20 cellular contexts compared by ENCODE assay signal in genomic region chrX:111010151-111010550, GRCh38.
"Had no signal": no experiment of that assay in that cellular context is flagged by ENCODE, and none has a peak within 500 bp of the region (broad histone marks: within the 10 kb centered on the region; RNA-seq: fewer than 3 reads in every experiment).

No MANE protein-coding gene starts in this region.

- H3K4me3 ChIP-seq: cardiac muscle cell had no signal

- H3K27me3 ChIP-seq: brain microvascular endothelial cell, cardiac muscle cell had no signal

- H3K36me3 ChIP-seq: brain microvascular endothelial cell, cardiac muscle cell, WERI-Rb-1 had no signal

- DNase-seq: activated CD4-positive, alpha-beta memory T cell treated with anti-CD3 and anti-CD28 coated beads, Interleukin-2, amount 10 ng/mL, durations not matched to agents 7 days and 5 days; activated CD4-positive, alpha-beta T cell treated with anti-CD3 and anti-CD28 coated beads for 36 hours; activated CD4-positive, alpha-beta T cell treated with anti-CD3 and anti-CD28 coated beads, Interleukin-2, amount 50 U/mL, for 1 hour; activated gamma-delta T cell; activated naive CD4-positive, alpha-beta T cell treated with anti-CD3 and anti-CD28 coated beads for 36 hours; activated T-cell treated with anti-CD3 and anti-CD28 coated beads for 4 hours; activated T-cell treated with anti-CD3 and anti-CD28 coated beads, Interleukin-2, amount 50 U/mL, for 48 hours; amygdala; brain microvascular endothelial cell; NCI-H1105; NCI-H1436; NCI-H1694 treated with DMSO at 0.1 percent for 48 hours; NCI-H2081 treated with DMSO at 0.1 percent for 48 hours; NCI-H446; NCI-H526 treated with DMSO at 0.1 percent for 48 hours; NCI-H82; SK-N-SH; T-helper 1 cell; WERI-Rb-1 had no signal

- H3K27ac ChIP-seq: brain microvascular endothelial cell, cardiac muscle cell, WERI-Rb-1 had no signal

- H3K9me3 ChIP-seq: SK-N-SH had no signal
